In the genomic region with DNA sequence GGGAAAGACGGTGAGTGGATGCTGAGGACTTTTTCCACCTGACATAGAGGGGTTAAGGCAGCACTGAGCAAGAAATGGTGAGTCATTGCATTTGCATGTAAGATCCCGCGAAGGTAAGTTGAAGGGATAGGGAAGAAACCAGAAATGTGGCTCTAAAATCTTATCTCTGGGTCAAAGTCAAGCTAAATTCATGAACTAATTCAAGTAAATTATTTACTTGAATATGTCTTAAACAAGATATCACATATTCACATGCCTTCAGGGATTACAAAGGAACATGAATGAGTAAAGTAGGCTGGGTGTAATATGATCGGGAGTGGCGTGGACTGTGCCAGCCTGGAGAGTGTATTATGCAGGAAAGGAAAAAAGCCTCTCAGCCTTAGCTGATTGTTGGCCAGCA, we compare ENCODE assay signal across 1 cellular context.
TF ChIP-seq lines count a peak whose summit lies in the region.

No MANE protein-coding gene starts in this region.

TF ChIP-seq in SK-N-SH treated with all-trans-retinoic acid at 6 μM for 48 hours, 23 proteins besides CTCF, POLR2A, EP300 and RAD21 (continued from another document):
- TF ChIP-seq, protein P1, sequence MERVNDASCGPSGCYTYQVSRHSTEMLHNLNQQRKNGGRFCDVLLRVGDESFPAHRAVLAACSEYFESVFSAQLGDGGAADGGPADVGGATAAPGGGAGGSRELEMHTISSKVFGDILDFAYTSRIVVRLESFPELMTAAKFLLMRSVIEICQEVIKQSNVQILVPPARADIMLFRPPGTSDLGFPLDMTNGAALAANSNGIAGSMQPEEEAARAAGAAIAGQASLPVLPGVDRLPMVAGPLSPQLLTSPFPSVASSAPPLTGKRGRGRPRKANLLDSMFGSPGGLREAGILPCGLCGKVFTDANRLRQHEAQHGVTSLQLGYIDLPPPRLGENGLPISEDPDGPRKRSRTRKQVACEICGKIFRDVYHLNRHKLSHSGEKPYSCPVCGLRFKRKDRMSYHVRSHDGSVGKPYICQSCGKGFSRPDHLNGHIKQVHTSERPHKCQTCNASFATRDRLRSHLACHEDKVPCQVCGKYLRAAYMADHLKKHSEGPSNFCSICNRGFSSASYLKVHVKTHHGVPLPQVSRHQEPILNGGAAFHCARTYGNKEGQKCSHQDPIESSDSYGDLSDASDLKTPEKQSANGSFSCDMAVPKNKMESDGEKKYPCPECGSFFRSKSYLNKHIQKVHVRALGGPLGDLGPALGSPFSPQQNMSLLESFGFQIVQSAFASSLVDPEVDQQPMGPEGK (CRISPR knock-in tag; IDR thresholded peaks at IDR 0.05; ENCODE audit: borderline replicate concordance): no peak
- no peak for TF ChIP-seq ZNF8 (CRISPR knock-in tag; IDR thresholded peaks at IDR 0.05)
- no peak for TF ChIP-seq PPARA (CRISPR knock-in tag; IDR thresholded peaks at IDR 0.05; ENCODE audit: borderline replicate concordance)
- no peak for TF ChIP-seq TOX (CRISPR knock-in tag; IDR thresholded peaks at IDR 0.05; ENCODE audit: borderline replicate concordance)
TF ChIP-seq in SK-N-SH treated with all-trans-retinoic acid at 6 μM for 48 hours: peak in this region for 0.
